In genomic region chr22:40487663-40488249, GRCh38 we compare ENCODE assay signal across 9 cellular contexts.
DNase-seq lines count a peak whose midpoint lies in the region; ATAC-seq and TF ChIP-seq lines count a peak whose summit lies in the region.
"Had no signal": no experiment of that assay in that cellular context is flagged by ENCODE, and none has a peak within 500 bp of the region (broad histone marks: within the 10 kb centered on the region; RNA-seq: fewer than 3 reads in every experiment).

No MANE protein-coding gene starts in this region.

- TF ChIP-seq CTCF in cardiac muscle cell (IDR thresholded peaks at IDR 0.05; ENCODE audit: low read depth, low read length) (peak; percentile 75), astrocyte of the spinal cord (IDR thresholded peaks at IDR 0.05; ENCODE audit: low read depth, low read length) (peak; percentile 76), right lobe of liver (IDR thresholded peaks at IDR 0.05) (peak; percentile 62 to 71 (median 70))

- H3K4me1 ChIP-seq in cardiac muscle cell (ENCODE audit: low read depth) (peaks cover 21% of the 10 kb centered on the region), right lobe of liver (peaks cover 0 to 9% (median 4%) of the 10 kb centered on the region in 4 donors)

- in situ Hi-C loops in astrocyte of the spinal cord (cut with HindIII; ENCODE audit: low sequenced_read_pairs) = no loop called here

- no peak overlapping the region for H3K27ac ChIP-seq in cardiac muscle cell
- H3K27ac ChIP-seq in right lobe of liver = no peak overlapping the region

- ATAC-seq in Right ventricle myocardium superior (ENCODE audit: poor library complexity) = no peak
- ATAC-seq in right lobe of liver = peak; percentile 66 to 77 (median 70)
- ATAC-seq in HG03442 (IDR thresholded peaks at IDR 0.05; ENCODE audit: unreplicated experiment) = no peak

- intact Hi-C loops in Right ventricle myocardium superior (cut with DNase I) (loop anchor here (10.0 kb wide), 1 partner anchor 53 kb away; no protein-coding TSS in a partner anchor), right lobe of liver (cut with DNase I) (no loop called here)

- WGBS in right lobe of liver (ENCODE audit: insufficient coverage, low coverage, low lambda C conversion rate, missing lambda C conversion rate) = 44% methylated on average over 3 of the region's 3 CpGs

- H3K27me3 ChIP-seq in cardiac muscle cell = no peaks in the 10 kb centered on the region
- H3K27me3 ChIP-seq in right lobe of liver = no peaks in the 10 kb centered on the region

- H3K4me3 ChIP-seq in cardiac muscle cell (no peak overlapping the region), astrocyte of the spinal cord (ENCODE audit: low read depth, low read length) (no peak overlapping the region), right lobe of liver (no peak overlapping the region)
- H3K4me3 ChIP-seq: HAP-1 had no signal

- peak in 1 of 2 donors; percentile 54 for DNase-seq in cardiac muscle cell (ENCODE audit: low read depth in 1 of 2, low spot score in 1 of 2)
- DNase-seq in Right ventricle myocardium superior = no peak
- peak; percentile 61 for DNase-seq in NAMALWA (ENCODE audit: low spot score)
- peak; percentile 53 for DNase-seq in astrocyte of the spinal cord (ENCODE audit: low read depth, low spot score)
- no peak for DNase-seq in right lobe of liver
- DNase-seq in NCI-H524 treated with DMSO at 0.1 percent for 48 hours (lab: John Stamatoyannopoulos, UW) = no peak
- no peak for DNase-seq in activated T-cell treated with anti-CD3 and anti-CD28 coated beads, Interleukin-2, amount 50 U/mL, for 1 hour

- no peak for TF ChIP-seq POLR2A in right lobe of liver (IDR thresholded peaks at IDR 0.05)

- H3K9me3 ChIP-seq in cardiac muscle cell (ENCODE audit: low read depth) (no peaks in the 10 kb centered on the region), right lobe of liver (no peaks in the 10 kb centered on the region)
- H3K9me3 ChIP-seq: HAP-1 had no signal

- H3K36me3 ChIP-seq in cardiac muscle cell (no peaks in the 10 kb centered on the region), right lobe of liver (no peaks in the 10 kb centered on the region)
- H3K36me3 ChIP-seq: HAP-1 had no signal

Comparison
In these comparisons a context has a peak if more than half of its experiments do, and no peak if none do; other contexts are left out.
1. DNase-seq: peak in NAMALWA (single experiment) and astrocyte of the spinal cord (single experiment); none in Right ventricle myocardium superior (single experiment), right lobe of liver (0 of 3), NCI-H524 treated with DMSO at 0.1 percent for 48 hours (single experiment) and activated T-cell treated with anti-CD3 and anti-CD28 coated beads, Interleukin-2, amount 50 U/mL, for 1 hour (single experiment).
2. ATAC-seq: peak in right lobe of liver (4 of 4); none in Right ventricle myocardium superior (single experiment) and HG03442 (single experiment).
3. Peak in every context shown above with its lines, with median percentiles within 50 percentile points of each other: CTCF ChIP-seq.